8 cellular contexts compared by ENCODE assay signal in the genomic region with DNA sequence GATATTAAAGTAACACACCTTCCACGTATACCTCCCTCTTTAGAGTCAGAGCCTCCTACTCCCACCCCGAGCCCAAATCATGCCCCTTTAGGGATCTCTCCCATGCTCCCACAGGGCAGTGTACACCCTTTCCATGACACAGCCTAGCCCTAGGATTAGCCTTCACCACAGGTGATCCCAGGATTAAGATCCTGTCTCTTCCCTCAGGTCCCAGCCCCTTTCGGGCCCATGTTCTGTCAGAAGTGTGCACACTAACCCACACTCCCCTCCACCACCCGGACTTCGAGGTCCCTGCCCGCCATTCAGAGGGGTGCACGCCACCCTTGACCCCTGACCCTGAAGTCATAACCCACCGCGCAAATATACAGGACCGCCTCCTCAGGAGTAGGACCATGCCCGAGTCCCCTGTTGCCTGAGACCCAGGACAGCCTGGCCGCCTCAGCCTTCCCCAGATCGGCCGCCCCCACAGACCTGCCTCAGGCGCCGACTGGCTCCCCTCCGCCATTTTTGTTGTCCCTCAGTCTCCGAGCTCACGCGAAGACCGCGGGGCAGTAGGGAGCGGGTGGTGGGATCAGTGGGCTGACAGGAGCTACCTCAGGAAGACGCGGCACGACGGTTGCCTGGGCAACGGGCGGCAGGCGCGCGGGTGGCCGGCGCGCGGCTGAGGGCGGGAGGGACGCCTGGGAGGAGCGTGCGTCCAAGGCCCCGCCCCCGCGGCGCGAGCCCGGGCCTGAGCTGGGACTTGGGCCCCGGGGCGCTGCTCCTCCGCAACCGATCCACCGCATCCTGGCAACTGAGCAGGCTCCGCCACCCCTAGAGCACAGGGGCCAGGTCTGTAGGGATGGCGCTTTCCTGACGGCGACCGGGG. TPM values are rescaled to one million over a fixed set of nuclear protein-coding genes. Genes with fewer than 3 reads are reported as not detected.
DNase-seq lines count a peak whose midpoint lies in the region; ATAC-seq, FAIRE-seq and TF ChIP-seq lines count a peak whose summit lies in the region.

Gene AGBL4 (minus strand): TSS at position 663 of the 868 bp plus-strand sequence.

- H3K9ac ChIP-seq in PC-3 (ENCODE audit: low read length) (no peak within 1 kb of the TSS), endocrine pancreas (ENCODE audit: control insufficient read depth, insufficient read depth, low read length) (peak within 1 kb of the TSS; percentile 79)

- no peak for TF ChIP-seq RAD21 in A549 (conservative IDR thresholded peaks at IDR 0.05 in 1 of 2, IDR thresholded peaks at IDR 0.05 in 1 of 2)

- no peaks in the 10 kb centered on the region for H3K9me2 ChIP-seq in PC-3 (replicated peaks; ENCODE audit: low read length)

- DNase-seq in A549 (ENCODE audit: low read depth in 1 of 2, low spot score in 1 of 2) (peak; percentile 12 to 16), H4 (ENCODE audit: low spot score) (peak; percentile 11), PC-3 (peak; percentile 4), upper lobe of left lung (peak; percentile 70 to 93)

- H3K9me3 ChIP-seq in A549 (no peaks in the 10 kb centered on the region), PC-3 (ENCODE audit: low read length) (no peaks in the 10 kb centered on the region), endocrine pancreas (ENCODE audit: control insufficient read depth, low read length) (no peaks in the 10 kb centered on the region), mesodermal cell (ENCODE audit: control insufficient read depth, low read length) (peaks cover 15% of the 10 kb centered on the region), upper lobe of left lung (no peaks in the 10 kb centered on the region)

- H4K20me1 ChIP-seq in PC-3 (ENCODE audit: low read length): no peaks in the 10 kb centered on the region

- no peak for TF ChIP-seq POLR2A in A549 (IDR thresholded peaks at IDR 0.05; ENCODE audit: low read length)
- peak in 1 of 4 donors; percentile 23 for TF ChIP-seq POLR2A in upper lobe of left lung (IDR thresholded peaks at IDR 0.05)

- H3K4me1 ChIP-seq in A549: no peaks in the 10 kb centered on the region
- no peaks in the 10 kb centered on the region for H3K4me1 ChIP-seq in PC-3 (ENCODE audit: insufficient read depth, low read length)
- H3K4me1 ChIP-seq in endocrine pancreas (ENCODE audit: control insufficient read depth, insufficient read depth, low read length): peaks cover 17% of the 10 kb centered on the region
- no peaks in the 10 kb centered on the region for H3K4me1 ChIP-seq in mesodermal cell (ENCODE audit: control insufficient read depth, insufficient read depth, low read length, poor library complexity, severe bottlenecking)
- H3K4me1 ChIP-seq in upper lobe of left lung: peaks cover 0 to 12% (median 6%) of the 10 kb centered on the region in 4 donors

- H3K27ac ChIP-seq in A549 (peak within 1 kb of the TSS in 1 of 2 experiments; percentile 74; a peak in 3 of 6 replicates), PC-3 (ENCODE audit: low read length) (no peak within 1 kb of the TSS), mesodermal cell (ENCODE audit: low read depth, low read length, severe bottlenecking) (no peak within 1 kb of the TSS), upper lobe of left lung (peak within 1 kb of the TSS in 1 of 4 donors; percentile 11)

- 16% methylated on average over 13 of the region's 56 CpGs for WGBS in A549 (ENCODE audit: missing lambda C conversion rate)
- 31 to 45% methylated on average over 36 to 44 of the region's 56 CpGs for WGBS in mesodermal cell (ENCODE audit: insufficient coverage in 2 of 2), 2 experiments
- WGBS in upper lobe of left lung, 2 donors: 18 to 46% methylated on average over 8 to 28 of the region's 56 CpGs

- H3K36me3 ChIP-seq in PC-3 (ENCODE audit: low read depth, low read length) (no peaks in the 10 kb centered on the region), endocrine pancreas (ENCODE audit: control insufficient read depth, insufficient read depth, low read length) (no peaks in the 10 kb centered on the region), mesodermal cell (ENCODE audit: control insufficient read depth, insufficient read depth, low read length) (no peaks in the 10 kb centered on the region), upper lobe of left lung (no peaks in the 10 kb centered on the region)

- no peaks in the 10 kb centered on the region for H3K79me2 ChIP-seq in PC-3 (ENCODE audit: low read length)

- BruUV-seq in PC-3 (replicated peaks; lab: Mats Ljungman, UMichigan): no TSS peak

- H3K4me2 ChIP-seq in A549 (peak within 1 kb of the TSS; percentile 75), PC-3 (ENCODE audit: low read length) (peak within 1 kb of the TSS; percentile 22; the same call in 1 of the 2 replicates)

- intact Hi-C loops in PC-3 (cut with micrococcal nuclease): no loop called here

- POLR2A ChIA-PET in A549 (lab: Yijun Ruan, JAX) (no interaction called here), PC-3 (lab: Charles Lee; ENCODE audit: unreplicated experiment) (no interaction called here)

- ATAC-seq in A549 (peak; percentile 90 to 97), PC-3 (peak; percentile 67), upper lobe of left lung (ENCODE audit: low FRiP score in 2 of 2) (peak; percentile 70 to 90), GM21619 (IDR thresholded peaks at IDR 0.05; ENCODE audit: unreplicated experiment) (no peak), HG03571 (IDR thresholded peaks at IDR 0.05; ENCODE audit: unreplicated experiment) (no peak)

- FAIRE-seq in A549 (lab: Jason Lieb, UNC): no peak

- H3K4me3 ChIP-seq in A549 (peak within 1 kb of the TSS; percentile 53), PC-3 (ENCODE audit: low read length) (peak within 1 kb of the TSS; percentile 38; the same call in 1 of the 2 replicates), endocrine pancreas (ENCODE audit: control insufficient read depth, insufficient read depth, low read length) (peak within 1 kb of the TSS; percentile 76), mesodermal cell (ENCODE audit: extremely low read depth, insufficient read depth, low read length, poor library complexity, severe bottlenecking) (peak within 1 kb of the TSS; percentile 14), upper lobe of left lung (peak within 1 kb of the TSS in 3 of 4 donors; percentile 51 to 63 (median 60))

- no peak for TF ChIP-seq CTCF in A549 (IDR thresholded peaks at IDR 0.05)
- no peak for TF ChIP-seq CTCF in PC-3 (conservative IDR thresholded peaks at IDR 0.05; ENCODE audit: low read depth, low read length)
- no peak for TF ChIP-seq CTCF in upper lobe of left lung (IDR thresholded peaks at IDR 0.05)

- no peaks in the 10 kb centered on the region for H3F3A ChIP-seq in PC-3 (ENCODE audit: low read length, unreplicated experiment)

- H3K27me3 ChIP-seq in PC-3 (ENCODE audit: low read length) (no peaks in the 10 kb centered on the region), endocrine pancreas (ENCODE audit: control insufficient read depth, insufficient read depth, low read length) (no peaks in the 10 kb centered on the region), upper lobe of left lung (peaks cover 0 to 3% (median 0%) of the 10 kb centered on the region in 4 donors)

- CTCF ChIA-PET in A549 (lab: Yijun Ruan, JAX) (no interaction called here), PC-3 (lab: Charles Lee) (no interaction called here)

- H2AFZ ChIP-seq in PC-3 (ENCODE audit: low read length): 0 out of 2 replicates have a peak within 1 kb of the TSS, but pooled peaks have one; percentile 30

- TF ChIP-seq EP300 in A549 (IDR thresholded peaks at IDR 0.05) (no peak), upper lobe of left lung (IDR thresholded peaks at IDR 0.05) (no peak)

TF ChIP-seq in A549, 52 proteins besides CTCF, POLR2A, EP300 and RAD21:
- TF ChIP-seq, protein P1, sequence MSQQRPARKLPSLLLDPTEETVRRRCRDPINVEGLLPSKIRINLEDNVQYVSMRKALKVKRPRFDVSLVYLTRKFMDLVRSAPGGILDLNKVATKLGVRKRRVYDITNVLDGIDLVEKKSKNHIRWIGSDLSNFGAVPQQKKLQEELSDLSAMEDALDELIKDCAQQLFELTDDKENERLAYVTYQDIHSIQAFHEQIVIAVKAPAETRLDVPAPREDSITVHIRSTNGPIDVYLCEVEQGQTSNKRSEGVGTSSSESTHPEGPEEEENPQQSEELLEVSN (IDR thresholded peaks at IDR 0.05; ENCODE audit: borderline replicate concordance, low read depth): peak; percentile 47; the same call in 1 of the 2 replicates
- no peak for TF ChIP-seq CEBPB (IDR thresholded peaks at IDR 0.05)

RNA-seq across cellular contexts. Expression of gene AGBL4, which starts in this region (rescaled TPM):
- not detected in 2 replicates for polyA plus RNA-seq in A549 (2011; rRNA removed)
- polyA plus RNA-seq in A549 (2012; cell fraction: cytosol; rRNA removed): not detected in 2 replicates
- polyA plus RNA-seq in A549 (2012; cell fraction: nucleus; rRNA removed): not detected in 2 replicates
- not detected in 3 replicates for polyA plus RNA-seq in A549 (2017; fragmentation: RNase III; extraction: RNeasy Plus Mini Kit Qiagen cat#74134 plus additional on column Dnase treatment)
- polyA minus RNA-seq in A549 (2011; rRNA and poly(A)+ RNA removed): 0.17 and 0.54 TPM in 2 replicates
- total RNA-seq in H4 (2014; rRNA removed; shearing (Covaris generic)): 0.35 TPM in 1 of 2 replicates, not detected in the other
- 0.33 and 2.8 TPM in 2 replicates for total RNA-seq in PC-3 (2014; rRNA removed)
- 0.22 TPM for polyA plus RNA-seq in mesodermal cell (2013, experiment 1 of 2)
- polyA plus RNA-seq in mesodermal cell (2013, experiment 2 of 2): not detected
- total RNA-seq in upper lobe of left lung: 10 to 100 TPM in 1 of 6 donors, 1 to 10 TPM in 3, under 1 TPM in 2; 0.57 to 10.5 (median 1.5) TPM

Comparison
In these comparisons a context has a peak if more than half of its experiments do, and no peak if none do; other contexts are left out.
1. Peak in DNase-seq, ATAC-seq, H3K4me3 ChIP-seq and H3K4me2 ChIP-seq in A549; RNA of the gene not detected or under 1 TPM.
2. Peak in DNase-seq in H4; RNA of the gene not detected or under 1 TPM.
3. ATAC-seq: peak in PC-3 (single experiment) and upper lobe of left lung (2 of 2); none in GM21619 (single experiment) and HG03571 (single experiment).
4. DNase-seq: peak in every context shown above with its lines; median percentile 82 in upper lobe of left lung; 14 in A549; 11 in H4; 4 in PC-3.
5. H3K4me3 ChIP-seq: peak in every context shown above with its lines; median percentile 76 in endocrine pancreas; 60 in upper lobe of left lung; 53 in A549; 38 in PC-3; 14 in mesodermal cell.